ENCODE assay signal across 10 cellular contexts in genomic region chr7:50537417-50537816, GRCh38. TPM values are rescaled to one million over a fixed set of nuclear protein-coding genes. Genes with fewer than 3 reads are reported as not detected.
"Had no signal": no experiment of that assay in that cellular context is flagged by ENCODE, and none has a peak within 500 bp of the region (broad histone marks: within the 10 kb centered on the region; RNA-seq: fewer than 3 reads in every experiment).

No MANE protein-coding gene starts in this region.

- H3K4me3 ChIP-seq: GM23338 had no signal

- H3K4me3 Mint-ChIP-seq: GM23338, H9, IgD-negative memory B cell had no signal

- DNase-seq: H9, HCEC 1CT, KBM-7 had no signal

- H3K27ac Mint-ChIP-seq: GM23338, H9, IgD-negative memory B cell had no signal

- FAIRE-seq: H1, H54, HepG2 had no signal

- H3K4me2 ChIP-seq: GM23338 had no signal

- H3K9me3 Mint-ChIP-seq: GM23338, IgD-negative memory B cell had no signal

- H3K36me3 Mint-ChIP-seq: IgD-negative memory B cell had no signal

- H3K4me1 Mint-ChIP-seq: GM23338, IgD-negative memory B cell had no signal

- H3K27ac ChIP-seq: HL-60 had no signal

- ATAC-seq: GM23338, HepG2 had no signal

RNA-seq across cellular contexts. Expression of gene DDC, which starts 27.8 kb away (rescaled TPM):
- total RNA-seq: GM23338, H1, H9, HT1080 had no signal
- polyA plus RNA-seq: GM23338, IgD-negative memory B cell had no signal
